Comparison of ENCODE assay signal across 25 cellular contexts in genomic region chr14:86513564-86513963, GRCh38.
"Had no signal": no experiment of that assay in that cellular context is flagged by ENCODE, and none has a peak within 500 bp of the region (broad histone marks: within the 10 kb centered on the region; RNA-seq: fewer than 3 reads in every experiment).

No MANE protein-coding gene starts in this region.

- H3K4me3 Mint-ChIP-seq: dendritic cell treated with granulocyte-macrophage colony-stimulating factor and Interleukin-4, amounts not matched to agents 40 ng/mL and 50 ng/mL, for 4 days; endodermal cell; memory B cell; natural killer cell; neural crest cell; stimulated activated effector memory CD8-positive, alpha-beta T cell treated with anti-CD3 and anti-CD28 coated beads, Interleukin-12 subunit alpha, Interleukin-12 subunit beta, amount 100 ng/mL, for 72 hours had no signal

- H3K27ac Mint-ChIP-seq: dendritic cell treated with granulocyte-macrophage colony-stimulating factor and Interleukin-4, amounts not matched to agents 40 ng/mL and 50 ng/mL, for 4 days; endodermal cell; memory B cell; natural killer cell; stimulated activated effector memory CD8-positive, alpha-beta T cell treated with anti-CD3 and anti-CD28 coated beads, Interleukin-12 subunit alpha, Interleukin-12 subunit beta, amount 100 ng/mL, for 72 hours had no signal

- H3K9me3 Mint-ChIP-seq: endodermal cell had no signal

- H3K27ac ChIP-seq: colonic mucosa, epithelial cell of prostate, gastrocnemius medialis, neutrophil, prostate gland, right atrium auricular region, sigmoid colon, stomach, thyroid gland had no signal

- H3K27me3 ChIP-seq: colonic mucosa, gastrocnemius medialis, neutrophil, right atrium auricular region, sigmoid colon, stomach, thyroid gland had no signal

- H3K4me1 Mint-ChIP-seq: memory B cell, neural crest cell had no signal

- ATAC-seq: esophagus mucosa; gastrocnemius medialis; left ventricle myocardium superior; natural killer cell; stimulated activated effector memory CD8-positive, alpha-beta T cell treated with anti-CD3 and anti-CD28 coated beads, Interleukin-12 subunit alpha, Interleukin-12 subunit beta, amount 100 ng/mL, for 72 hours had no signal

- H3K4me3 ChIP-seq: colonic mucosa, gastrocnemius medialis, lung, prostate gland, right atrium auricular region, sigmoid colon, stomach, thyroid gland had no signal

- H3K36me3 Mint-ChIP-seq: memory B cell; natural killer cell; stimulated activated effector memory CD8-positive, alpha-beta T cell treated with anti-CD3 and anti-CD28 coated beads, Interleukin-12 subunit alpha, Interleukin-12 subunit beta, amount 100 ng/mL, for 72 hours had no signal

- H3K9me3 ChIP-seq: colonic mucosa, gastrocnemius medialis, neutrophil, prostate gland, right atrium auricular region, sigmoid colon, stomach, thyroid gland had no signal

- H3K4me1 ChIP-seq: colonic mucosa, gastrocnemius medialis, prostate gland, right atrium auricular region, sigmoid colon, thyroid gland had no signal

- H3K36me3 ChIP-seq: colonic mucosa, gastrocnemius medialis, neutrophil, prostate gland, right atrium auricular region, sigmoid colon, stomach, thyroid gland had no signal

- DNase-seq: colonic mucosa; effector CD8-positive, alpha-beta T cell; endodermal cell; foreskin fibroblast; gastrocnemius medialis; head of caudate nucleus; left ventricle myocardium superior; natural killer cell; sigmoid colon; stimulated activated CD4-positive, alpha-beta T cell treated with anti-CD3 and anti-CD28 coated beads, Interleukin-2, amount 100 ng/mL, for 24 hours; stimulated activated CD4-positive, alpha-beta T cell treated with anti-CD3 and anti-CD28 coated beads, Interleukin-4, amount 100 ng/mL, for 24 hours; stimulated activated naive CD4-positive, alpha-beta T cell treated with Interleukin-2 at 50 U/mL for 16 hours; stomach; thyroid gland; trophoblast cell had no signal

- H3K27me3 Mint-ChIP-seq: dendritic cell treated with granulocyte-macrophage colony-stimulating factor and Interleukin-4, amounts not matched to agents 40 ng/mL and 50 ng/mL, for 4 days; memory B cell had no signal
